Comparison of ENCODE assay signal across 8 cellular contexts in genomic region chr19:12696366-12697335, GRCh38. TPM values are rescaled to one million over a fixed set of nuclear protein-coding genes. Genes with fewer than 3 reads are reported as not detected.
DNase-seq lines count a peak whose midpoint lies in the region; ATAC-seq and TF ChIP-seq lines count a peak whose summit lies in the region.

TSS of gene FBXW9 (minus strand) at chr19:12696631. CDS start at chr19:12696581, 50 bp downstream.

- H3K27ac Mint-ChIP-seq in activated naive CD8-positive, alpha-beta T cell treated with anti-CD3 and anti-CD28 coated beads, Interleukin-2, amount 50 U/mL, for 24 hours = peak within 1 kb of the TSS; percentile 88

- no peaks in the 10 kb centered on the region for H3K79me2 ChIP-seq in parathyroid adenoma

- H3K4me3 Mint-ChIP-seq in activated naive CD8-positive, alpha-beta T cell treated with anti-CD3 and anti-CD28 coated beads, Interleukin-2, amount 50 U/mL, for 24 hours = peak within 1 kb of the TSS; percentile 84

- H3K9me3 ChIP-seq in cardiac muscle cell (ENCODE audit: low read depth) (no peaks in the 10 kb centered on the region), parathyroid adenoma (ENCODE audit: control insufficient read depth, low read length) (no peaks in the 10 kb centered on the region), tibial artery (no peaks in the 10 kb centered on the region)

- peaks cover 13% of the 10 kb centered on the region for H3K4me1 Mint-ChIP-seq in activated naive CD8-positive, alpha-beta T cell treated with anti-CD3 and anti-CD28 coated beads, Interleukin-2, amount 50 U/mL, for 24 hours

- H3K9me3 Mint-ChIP-seq in activated naive CD8-positive, alpha-beta T cell treated with anti-CD3 and anti-CD28 coated beads, Interleukin-2, amount 50 U/mL, for 24 hours = no peaks in the 10 kb centered on the region

- intact Hi-C loops in tibial artery (cut with DNase I; ENCODE audit: low total_unique reads) = no loop called here

- peak within 1 kb of the TSS; percentile 72 for H3K4me2 ChIP-seq in parathyroid adenoma (ENCODE audit: low read length)

- H3K27ac ChIP-seq in cardiac muscle cell = peak within 1 kb of the TSS; percentile 85
- peak within 1 kb of the TSS; percentile 74 for H3K27ac ChIP-seq in parathyroid adenoma
- peak within 1 kb of the TSS; percentile 79 to 83 for H3K27ac ChIP-seq in tibial artery

- peak within 1 kb of the TSS; percentile 72 for H3K4me3 ChIP-seq in cardiac muscle cell
- peak within 1 kb of the TSS; percentile 68 for H3K4me3 ChIP-seq in parathyroid adenoma (ENCODE audit: low read depth, low read length)
- H3K4me3 ChIP-seq in tibial artery = peak within 1 kb of the TSS; percentile 66 to 93

- no peaks in the 10 kb centered on the region for H3K4me1 ChIP-seq in cardiac muscle cell (ENCODE audit: low read depth)
- H3K4me1 ChIP-seq in parathyroid adenoma = no peaks in the 10 kb centered on the region
- H3K4me1 ChIP-seq in tibial artery = peaks cover 3 to 21% (median 14%) of the 10 kb centered on the region in 4 donors

- peaks cover 17% of the 10 kb centered on the region for H3K36me3 Mint-ChIP-seq in activated naive CD8-positive, alpha-beta T cell treated with anti-CD3 and anti-CD28 coated beads, Interleukin-2, amount 50 U/mL, for 24 hours (ENCODE audit: low read depth)

- H3K27me3 Mint-ChIP-seq in activated naive CD8-positive, alpha-beta T cell treated with anti-CD3 and anti-CD28 coated beads, Interleukin-2, amount 50 U/mL, for 24 hours = no peaks in the 10 kb centered on the region

- peak; percentile 57 for ATAC-seq in HG02623 (IDR thresholded peaks at IDR 0.05; ENCODE audit: unreplicated experiment)
- ATAC-seq in activated naive CD8-positive, alpha-beta T cell treated with anti-CD3 and anti-CD28 coated beads, Interleukin-2, amount 50 U/mL, for 24 hours = peak; percentile 91

- peak within 1 kb of the TSS; percentile 99 for H2AFZ ChIP-seq in parathyroid adenoma

- H3K36me3 ChIP-seq in cardiac muscle cell (peaks cover 9% of the 10 kb centered on the region), parathyroid adenoma (ENCODE audit: control insufficient read depth, insufficient read depth, low read length) (no peaks in the 10 kb centered on the region), tibial artery (peaks cover 11 to 21% (median 20%) of the 10 kb centered on the region in 3 donors)

- H3K9ac ChIP-seq in parathyroid adenoma = peak within 1 kb of the TSS; percentile 21

- DNase-seq in GM04504 (ENCODE audit: low read depth) = peak; percentile 87
- peak; percentile 92 for DNase-seq in NCI-H1436 (lab: John Stamatoyannopoulos, UW)
- DNase-seq in SW 1271 (lab: John Stamatoyannopoulos, UW) = peak; percentile 69 to 84
- peak; percentile 99 for DNase-seq in activated naive CD8-positive, alpha-beta T cell treated with anti-CD3 and anti-CD28 coated beads, Interleukin-2, amount 50 U/mL, for 24 hours
- peak; percentile 93 to 97 for DNase-seq in cardiac muscle cell (ENCODE audit: low read depth in 1 of 2, low spot score in 1 of 2)
- DNase-seq in tibial artery = peak; percentile 96 to 97

- TF ChIP-seq CTCF in cardiac muscle cell (IDR thresholded peaks at IDR 0.05; ENCODE audit: low read depth, low read length) (no peak), parathyroid adenoma (IDR thresholded peaks at IDR 0.05) (no peak), tibial artery (IDR thresholded peaks at IDR 0.05) (no peak)

- H3K27me3 ChIP-seq in cardiac muscle cell = no peaks in the 10 kb centered on the region
- no peaks in the 10 kb centered on the region for H3K27me3 ChIP-seq in parathyroid adenoma (ENCODE audit: control insufficient read depth, insufficient read depth, low read length)
- H3K27me3 ChIP-seq in tibial artery = no peaks in the 10 kb centered on the region

RNA-seq across cellular contexts. Expression of gene FBXW9, which starts in this region (rescaled TPM):
- 17.2 and 32.7 TPM in 2 replicates for total RNA-seq in cardiac muscle cell
- polyA plus RNA-seq in cardiac muscle cell = 25.6 and 29.6 TPM in 2 replicates

Comparison
In these comparisons a context has a peak if more than half of its experiments do, and no peak if none do; other contexts are left out.
1. Peak in every context shown above with its lines: DNase-seq, ATAC-seq, H3K4me3 ChIP-seq and H3K27ac ChIP-seq.